In genomic region chr6:87139236-87139635, GRCh38 we compare ENCODE assay signal across 9 cellular contexts. TPM values are rescaled to one million over a fixed set of nuclear protein-coding genes. Genes with fewer than 3 reads are reported as not detected.
DNase-seq lines count a peak whose midpoint lies in the region; ATAC-seq and TF ChIP-seq lines count a peak whose summit lies in the region.
"Had no signal": no experiment of that assay in that cellular context is flagged by ENCODE, and none has a peak within 500 bp of the region (broad histone marks: within the 10 kb centered on the region; RNA-seq: fewer than 3 reads in every experiment).

No MANE protein-coding gene starts in this region.

- H3K27me3 ChIP-seq in psoas muscle (ENCODE audit: insufficient read depth in 3 of 3, low read length in 2 of 3), result no peaks in the 10 kb centered on the region

- H3K4me1 ChIP-seq in psoas muscle, result no peaks in the 10 kb centered on the region

- TF ChIP-seq CTCF in foreskin fibroblast (IDR thresholded peaks at IDR 0.05; ENCODE audit: low read depth, low read length) (peak; percentile 57), psoas muscle (IDR thresholded peaks at IDR 0.05) (peak; percentile 78)

- H3K4me3 ChIP-seq in foreskin fibroblast (ENCODE audit: low read depth in 1 of 2, low read length in 2 of 2) (no peak overlapping the region), psoas muscle (no peak overlapping the region)

- H3K27ac ChIP-seq in psoas muscle, result no peak overlapping the region

- WGBS in psoas muscle, 3 donors, result 10 to 38% (median 26%) methylated on average over 1 of the region's 1 CpG

- no peaks in the 10 kb centered on the region for H3K9me3 ChIP-seq in psoas muscle

- DNase-seq in activated naive CD4-positive, alpha-beta T cell treated with Interleukin-2 at 50 U/mL for 16 hours, result peak; percentile 17
- no peak for DNase-seq in activated naive CD4-positive, alpha-beta T cell treated with anti-CD3 and anti-CD28 coated beads, Interleukin-2, amount 50 U/mL, for 16 hours
- DNase-seq in NCI-H146 treated with DMSO at 0.1 percent for 48 hours (lab: John Stamatoyannopoulos, UW; ENCODE audit: unreplicated experiment), result peak; percentile 43
- peak in 1 of 2 donors; percentile 73 for DNase-seq in foreskin fibroblast
- DNase-seq in psoas muscle, result no peak
- no peak for DNase-seq in GOT3 (lab: John Stamatoyannopoulos, UW)

- no peaks in the 10 kb centered on the region for H3K36me3 ChIP-seq in psoas muscle (ENCODE audit: insufficient read depth in 1 of 2, low read depth in 1 of 2)

- intact Hi-C loops in psoas muscle (cut with DNase I), result loop anchor here (1.0 to 5.0 kb wide), 2 partner anchors 98 kb away; no protein-coding TSS in a partner anchor

- ATAC-seq in GM21619 (IDR thresholded peaks at IDR 0.05; ENCODE audit: unreplicated experiment), result peak; percentile 81
- peak; percentile 51 to 56 for ATAC-seq in activated CD4-positive, CD25-positive, alpha-beta regulatory T cell treated with anti-CD3 and anti-CD28 coated beads, Interleukin-2, amount 50 U/mL, for 24 hours
- ATAC-seq in psoas muscle, result peak; percentile 61 to 88 (median 70)

RNA-seq across cellular contexts. Expression of gene ZNF292, which starts 16.1 kb away (rescaled TPM):
- 10 to 100 TPM; 16.7 to 21.3 (median 17.1) TPM for total RNA-seq in psoas muscle
- 1 to 10 TPM; 1.9 to 6.8 (median 2.1) TPM for polyA plus RNA-seq in psoas muscle

RNA-seq across cellular contexts. Expression of gene CGA, which starts 44.3 kb away (rescaled TPM):
- total RNA-seq in psoas muscle, result under 1 TPM in 1 of 4 donors, not detected in 3; 0.52 TPM
- 1 to 10 TPM in 1 of 3 donors, under 1 TPM in 2; 0.03 to 3.8 (median 0.18) TPM for polyA plus RNA-seq in psoas muscle
- total RNA-seq: frontal cortex had no signal

Comparison
In these comparisons a context has a peak if more than half of its experiments do, and no peak if none do; other contexts are left out.
1. DNase-seq: peak in activated naive CD4-positive, alpha-beta T cell treated with Interleukin-2 at 50 U/mL for 16 hours (single experiment) and NCI-H146 treated with DMSO at 0.1 percent for 48 hours (single experiment); none in activated naive CD4-positive, alpha-beta T cell treated with anti-CD3 and anti-CD28 coated beads, Interleukin-2, amount 50 U/mL, for 16 hours (single experiment), psoas muscle (0 of 2) and GOT3 (single experiment).
2. Peak in every context shown above with its lines, with median percentiles within 50 percentile points of each other: ATAC-seq.